In the genomic region with DNA sequence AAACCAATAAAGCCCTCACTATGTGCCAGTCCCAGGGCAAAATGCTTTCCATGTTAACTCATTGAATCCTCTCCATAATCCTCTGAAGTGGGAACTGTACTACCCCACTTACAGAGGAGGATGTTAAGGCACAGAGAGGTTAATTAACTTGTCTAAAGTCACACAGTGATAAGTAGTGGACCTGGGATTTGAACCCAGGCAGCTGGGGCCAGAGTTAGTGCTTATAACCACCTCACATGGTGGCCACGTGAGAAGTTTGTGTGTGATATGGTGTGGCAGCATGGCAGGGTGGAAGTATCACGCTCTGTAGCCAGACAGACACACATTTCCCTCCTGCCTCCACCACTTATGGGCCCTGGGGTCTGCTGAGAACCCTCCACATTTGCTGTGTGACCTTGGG, we compare ENCODE assay signal across 23 cellular contexts. TPM values are rescaled to one million over a fixed set of nuclear protein-coding genes. Genes with fewer than 3 reads are reported as not detected.
"Had no signal": no experiment of that assay in that cellular context is flagged by ENCODE, and none has a peak within 500 bp of the region (broad histone marks: within the 10 kb centered on the region; RNA-seq: fewer than 3 reads in every experiment).

No MANE protein-coding gene starts in this region.

- FAIRE-seq: RCC 7860 had no signal

- H3K27ac ChIP-seq: KMS-11 had no signal

- DNase-seq: IMR-90, Kasumi-1, MM.1S, NCI-H1092 treated with DMSO at 0.1 percent for 48 hours, NCI-H1436, NCI-H187, NCI-H2029, NCI-H2081 treated with DMSO at 0.1 percent for 48 hours, NCI-H2171, NCI-H226, NCI-H446, NCI-H510A, NCI-H524 treated with DMSO at 0.1 percent for 48 hours, NCI-H69, NCI-H774, RPMI8226, SHP77, SK-N-SH had no signal

- H3K9ac ChIP-seq: KMS-11, SK-N-SH had no signal

- H3K4me2 ChIP-seq: KMS-11, SK-N-SH had no signal

- H3K9me3 ChIP-seq: SK-N-SH had no signal

RNA-seq across cellular contexts. Expression of gene PARVG, which starts 16.5 kb away (rescaled TPM):
- total RNA-seq: HT-29, IMR-90, M059J, SK-MEL-5 had no signal
- polyA plus RNA-seq: IMR-90 had no signal
